19 cellular contexts compared by ENCODE assay signal in genomic region chr5:66720776-66721175, GRCh38.
DNase-seq lines count a peak whose midpoint lies in the region; ATAC-seq and TF ChIP-seq lines count a peak whose summit lies in the region.
"Had no signal": no experiment of that assay in that cellular context is flagged by ENCODE, and none has a peak within 500 bp of the region (broad histone marks: within the 10 kb centered on the region; RNA-seq: fewer than 3 reads in every experiment).

No MANE protein-coding gene starts in this region.

- no peak overlapping the region for H4K91ac ChIP-seq in H9 (ENCODE audit: insufficient read length, low read depth, low read length)

- H2BK5ac ChIP-seq in H9 (ENCODE audit: insufficient read length, low read length): no peak overlapping the region

- no CpG with 5 or more reads among the region's 5 CpGs for WGBS in H9 (ENCODE audit: extremely low coverage, insufficient read length, low lambda C conversion rate)

- H3K9me3 Mint-ChIP-seq in H9 (no peaks in the 10 kb centered on the region), nephron progenitor cell (no peaks in the 10 kb centered on the region)

- H3T11ph ChIP-seq in H9 (ENCODE audit: low read length): no peak overlapping the region

- H3K36me3 Mint-ChIP-seq in H9 (ENCODE audit: insufficient read depth in 1 of 3, low read depth in 3 of 3): no peaks in the 10 kb centered on the region
- no peaks in the 10 kb centered on the region for H3K36me3 Mint-ChIP-seq in nephron progenitor cell (ENCODE audit: low read depth)
- H3K36me3 Mint-ChIP-seq: CD4-positive, CD25-positive, alpha-beta regulatory T cell had no signal

- H3K9me3 ChIP-seq in H9 (ENCODE audit: control insufficient read depth, low read depth, low read length): no peaks in the 10 kb centered on the region
- H3K9me3 ChIP-seq: SJCRH30 had no signal

- no peak overlapping the region for H2BK15ac ChIP-seq in H9 (ENCODE audit: low read depth, low read length)

- H3K9ac ChIP-seq in H9 (ENCODE audit: extremely low read depth, insufficient read length, low read length): no peak overlapping the region

- no peak overlapping the region for H3K4ac ChIP-seq in H9 (ENCODE audit: low read depth, low read length)

- H3K4me3 Mint-ChIP-seq in H9 (no peak overlapping the region), nephron progenitor cell (peak overlapping the region; percentile 0)
- H3K4me3 Mint-ChIP-seq: CD4-positive, CD25-positive, alpha-beta regulatory T cell had no signal

- H2BK20ac ChIP-seq in H9 (ENCODE audit: low read depth, low read length, poor library complexity, severe bottlenecking): no peak overlapping the region

- H2BK120ac ChIP-seq in H9 (ENCODE audit: low read depth, low read length, poor library complexity, severe bottlenecking): no peak overlapping the region

- no peak overlapping the region for H3K18ac ChIP-seq in H9 (ENCODE audit: insufficient read length, low read depth, low read length)

- peak; percentile 32 for DNase-seq in H9
- DNase-seq in NCI-H146 treated with DMSO at 0.1 percent for 48 hours (lab: John Stamatoyannopoulos, UW; ENCODE audit: unreplicated experiment): peak; percentile 97
- peak; percentile 36 for DNase-seq in NCI-H774 (lab: John Stamatoyannopoulos, UW)
- no peak for DNase-seq in nephron progenitor cell
- no peak for DNase-seq in stimulated activated CD4-positive, alpha-beta T cell treated with anti-CD3 and anti-CD28 coated beads, Interleukin-12 subunit alpha, Interleukin-12 subunit beta, amount 100 ng/mL, for 4 hours
- no peak for DNase-seq in NCI-H1048 (lab: John Stamatoyannopoulos, UW)
- DNase-seq: Calu3; CD4-positive, CD25-positive, alpha-beta regulatory T cell; DMS79; KG1; NCI-H2081; NCI-H2227 treated with DMSO at 0.1 percent for 48 hours; NCI-H526; PC-9; SJCRH30; T-helper 2 cell had no signal

- no peaks in the 10 kb centered on the region for H4K20me1 ChIP-seq in H9 (ENCODE audit: control insufficient read depth, insufficient read depth, insufficient read length)

- H3K4me1 ChIP-seq in H9 (ENCODE audit: insufficient read depth, low read length): no peaks in the 10 kb centered on the region; the same call in 1 of the 2 replicates

- ATAC-seq in GM19455 (IDR thresholded peaks at IDR 0.05; ENCODE audit: unreplicated experiment): no peak
- ATAC-seq: GM12878, HepG2 had no signal

- H2AFZ ChIP-seq in H9 (ENCODE audit: low read length): no peak overlapping the region
- H2AFZ ChIP-seq: PC-9 had no signal

- H4K5ac ChIP-seq in H9 (ENCODE audit: insufficient read length, low read depth, low read length): no peak overlapping the region

- no peak overlapping the region for H3K27ac Mint-ChIP-seq in H9
- peak overlapping the region; percentile 27 for H3K27ac Mint-ChIP-seq in nephron progenitor cell
- H3K27ac Mint-ChIP-seq: CD4-positive, CD25-positive, alpha-beta regulatory T cell had no signal

- H3K23me2 ChIP-seq in H9 (ENCODE audit: insufficient read length, low read depth, low read length, poor library complexity, severe bottlenecking): no peaks in the 10 kb centered on the region

- H2BK12ac ChIP-seq in H9 (ENCODE audit: insufficient read length, low read depth, low read length): no peak overlapping the region

- no peak overlapping the region for H3K4me2 ChIP-seq in H9 (ENCODE audit: insufficient read depth, insufficient read length, low read length)
- H3K4me2 ChIP-seq: PC-9 had no signal

- H3K79me2 ChIP-seq in H9 (ENCODE audit: insufficient read depth, low read length): no peaks in the 10 kb centered on the region

- no peaks in the 10 kb centered on the region for H3K27me3 ChIP-seq in H9 (ENCODE audit: insufficient read depth, low read length)
- H3K27me3 ChIP-seq: SJCRH30 had no signal

- no peak overlapping the region for H3K14ac ChIP-seq in H9 (ENCODE audit: insufficient read depth, low read length)

- H4K8ac ChIP-seq in H9 (replicated peaks; ENCODE audit: insufficient read length, low read depth, low read length): no peak overlapping the region

- H3K23ac ChIP-seq in H9 (ENCODE audit: insufficient read length, low read depth, low read length): no peak overlapping the region

- no peak overlapping the region for H2AK5ac ChIP-seq in H9 (ENCODE audit: insufficient read length, low read length)

- H3K79me1 ChIP-seq in H9 (ENCODE audit: insufficient read depth, low read depth, low read length, poor library complexity, severe bottlenecking): no peaks in the 10 kb centered on the region

- H3K4me1 Mint-ChIP-seq in H9 (peaks cover 10 to 14% of the 10 kb centered on the region in 2 experiments), nephron progenitor cell (peaks cover 26% of the 10 kb centered on the region)
- H3K4me1 Mint-ChIP-seq: CD4-positive, CD25-positive, alpha-beta regulatory T cell had no signal

- no peak overlapping the region for H3K27ac ChIP-seq in H9 (ENCODE audit: insufficient read length, low read depth, low read length)
- H3K27ac ChIP-seq: PC-9, SJCRH30 had no signal

- TF ChIP-seq CTCF in H9 (conservative IDR thresholded peaks at IDR 0.05): no peak
- no peak for TF ChIP-seq CTCF in nephron progenitor cell (IDR thresholded peaks at IDR 0.05)

- peaks cover 13% of the 10 kb centered on the region for H3K27me3 Mint-ChIP-seq in H9 (ENCODE audit: low read depth)
- peaks cover 4% of the 10 kb centered on the region for H3K27me3 Mint-ChIP-seq in nephron progenitor cell (ENCODE audit: low read depth, poor library complexity)

- no peak overlapping the region for H3K56ac ChIP-seq in H9 (ENCODE audit: insufficient read length, low read depth, low read length)

Comparison
In these comparisons a context has a peak if more than half of its experiments do, and no peak if none do; other contexts are left out.
1. DNase-seq: peak in H9 (single experiment), NCI-H146 treated with DMSO at 0.1 percent for 48 hours (single experiment) and NCI-H774 (single experiment); none in nephron progenitor cell (single experiment), stimulated activated CD4-positive, alpha-beta T cell treated with anti-CD3 and anti-CD28 coated beads, Interleukin-12 subunit alpha, Interleukin-12 subunit beta, amount 100 ng/mL, for 4 hours (single experiment) and NCI-H1048 (single experiment).